ENCODE assay signal across 8 cellular contexts in the genomic region with DNA sequence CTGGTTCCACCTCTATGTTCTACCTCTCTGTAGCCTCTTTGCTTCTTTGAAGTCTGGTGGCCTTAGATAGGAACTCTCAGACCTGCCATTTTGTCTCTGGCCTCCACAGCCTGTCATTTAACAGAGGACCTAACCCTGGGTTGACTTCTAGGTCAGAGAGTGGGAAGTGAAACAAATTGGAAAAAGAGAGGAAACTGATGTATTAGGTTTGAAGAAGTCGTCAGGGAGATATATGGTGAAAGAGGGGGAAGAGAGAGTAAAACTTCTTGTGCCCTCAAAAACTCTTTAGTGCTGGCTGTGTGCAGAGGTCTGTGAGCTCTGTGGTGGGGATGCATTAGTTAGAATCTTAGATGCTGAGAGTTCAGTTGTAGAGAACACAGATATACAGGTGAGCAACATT. TPM values are rescaled to one million over a fixed set of nuclear protein-coding genes. Genes with fewer than 3 reads are reported as not detected.
DNase-seq lines count a peak whose midpoint lies in the region; ATAC-seq and TF ChIP-seq lines count a peak whose summit lies in the region.
"Had no signal": no experiment of that assay in that cellular context is flagged by ENCODE, and none has a peak within 500 bp of the region (broad histone marks: within the 10 kb centered on the region; RNA-seq: fewer than 3 reads in every experiment).

No MANE protein-coding gene starts in this region.

- no peak for ATAC-seq in HCT116
- ATAC-seq in sciatic nerve: peak; percentile 25
- no peak for ATAC-seq in GM18858 (IDR thresholded peaks at IDR 0.05; ENCODE audit: unreplicated experiment)

- RAD21 ChIA-PET in HCT116 (lab: Charles Lee; ENCODE audit: low non-redundant PET in 1 of 2, low total read pairs in 2 of 2, uncharacterized antibody in 2 of 2, unreplicated experiment in 2 of 2): no interaction called here

- peaks cover 19% of the 10 kb centered on the region for H3K27me3 ChIP-seq in HCT116 (ENCODE audit: insufficient read depth, low read length)
- no peaks in the 10 kb centered on the region for H3K27me3 ChIP-seq in esophagus muscularis mucosa

- no peaks in the 10 kb centered on the region for H3K79me2 ChIP-seq in HCT116 (ENCODE audit: insufficient read depth, low read length)
- H3K79me2 ChIP-seq in OCI-LY7 (ENCODE audit: insufficient read depth, low read depth, low read length): no peaks in the 10 kb centered on the region

- H3K9me2 ChIP-seq in HCT116 (ENCODE audit: insufficient read depth) (no peaks in the 10 kb centered on the region), OCI-LY7 (ENCODE audit: insufficient read depth, low read length) (no peaks in the 10 kb centered on the region)

- H4K20me1 ChIP-seq in HCT116 (ENCODE audit: insufficient read depth) (no peaks in the 10 kb centered on the region), OCI-LY7 (ENCODE audit: insufficient read depth, low read length) (no peaks in the 10 kb centered on the region)

- TF ChIP-seq POLR2A in HCT116 (IDR thresholded peaks at IDR 0.05; ENCODE audit: borderline replicate concordance, extremely low read depth, insufficient read depth, insufficient read length) (no peak), esophagus muscularis mucosa (IDR thresholded peaks at IDR 0.05; ENCODE audit: low read depth) (no peak)

- CTCF ChIA-PET in HCT116 (lab: Charles Lee): no interaction called here
- CTCF ChIA-PET in OCI-LY7 (lab: Charles Lee; ENCODE audit: unreplicated experiment): no interaction called here

- BruUV-seq in HCT116 (replicated peaks; lab: Mats Ljungman, UMichigan) (no TSS peak), OCI-LY7 (replicated peaks; lab: Mats Ljungman, UMichigan) (no TSS peak)

- H3K4me1 ChIP-seq in HCT116 (ENCODE audit: control insufficient read depth in 1 of 2, insufficient read depth in 2 of 2, low read length in 2 of 2) (peaks cover 3 to 17% of the 10 kb centered on the region in 2 experiments; a peak in 3 of 4 replicates), OCI-LY7 (ENCODE audit: insufficient read depth, low read length, poor library complexity, severe bottlenecking) (peaks cover 38% of the 10 kb centered on the region), esophagus muscularis mucosa (peaks cover 17 to 31% (median 26%) of the 10 kb centered on the region in 4 donors)

- intact Hi-C loops in HCT116 (cut with micrococcal nuclease): no loop called here
- intact Hi-C loops in OCI-LY7 (cut with micrococcal nuclease; ENCODE audit: unreplicated experiment): no loop called here
- intact Hi-C loops in esophagus muscularis mucosa (cut with DNase I): no loop called here
- intact Hi-C loops in sciatic nerve (cut with DNase I): no loop called here

- POLR2A ChIA-PET in HCT116 (lab: Charles Lee) (no interaction called here), OCI-LY7 (lab: Charles Lee) (interaction anchor here (0.6 to 1.8 kb wide), 2 partner anchors 13 to 1431 kb away, joined by 6 to 8 read pairs; no protein-coding TSS in a partner anchor)

- no peak overlapping the region for H3K27ac ChIP-seq in HCT116 (ENCODE audit: low read depth, low read length)
- no peak overlapping the region for H3K27ac ChIP-seq in OCI-LY7 (ENCODE audit: low read depth, low read length, poor library complexity, severe bottlenecking)
- peak overlapping the region; percentile 46 to 79 (median 74) for H3K27ac ChIP-seq in esophagus muscularis mucosa (replicated peaks in 1 of 4)

- TF ChIP-seq CTCF in HCT116 (IDR thresholded peaks at IDR 0.05 in 2 of 3, conservative IDR thresholded peaks at IDR 0.05 in 1 of 3; ENCODE audit: borderline replicate concordance in 1 of 3, insufficient read depth in 1 of 3, low read depth in 2 of 3, low read length in 2 of 3): no peak
- no peak for TF ChIP-seq CTCF in OCI-LY7 (conservative IDR thresholded peaks at IDR 0.05; ENCODE audit: low read length)
- TF ChIP-seq CTCF in esophagus muscularis mucosa (IDR thresholded peaks at IDR 0.05): no peak

- no peaks in the 10 kb centered on the region for H3K9me3 ChIP-seq in HCT116 (ENCODE audit: control insufficient read depth in 1 of 2, insufficient read depth in 1 of 2, low read depth in 1 of 2, low read length in 2 of 2)
- H3K9me3 ChIP-seq in OCI-LY7 (ENCODE audit: low read length): no peaks in the 10 kb centered on the region
- no peaks in the 10 kb centered on the region for H3K9me3 ChIP-seq in esophagus muscularis mucosa

- H2AFZ ChIP-seq in HCT116 (ENCODE audit: low read depth, low read length, poor library complexity, severe bottlenecking) (peak overlapping the region; percentile 81), OCI-LY7 (ENCODE audit: low read length) (peak overlapping the region; percentile 95; the same call in 1 of the 2 replicates)

- no peak for TF ChIP-seq RAD21 in HCT116 (IDR thresholded peaks at IDR 0.05; ENCODE audit: low read depth)

- DNase-seq in HCT116 (ENCODE audit: low read depth, low spot score) (no peak), OCI-LY7 (ENCODE audit: low spot score) (peak; percentile 18), esophagus muscularis mucosa (ENCODE audit: extremely low spot score) (no peak), sciatic nerve (ENCODE audit: low spot score) (no peak), NCI-H446 (lab: John Stamatoyannopoulos, UW) (no peak)
- no peak for DNase-seq in activated effector memory CD4-positive, alpha-beta T cell treated with anti-CD3 and anti-CD28 coated beads, Interleukin-2, amount 50 U/mL, for 16 hours
- DNase-seq: NCI-H1694 had no signal

- H3K4me2 ChIP-seq in HCT116 (ENCODE audit: low read length) (peak overlapping the region; percentile 79; the same call in 1 of the 2 replicates), OCI-LY7 (ENCODE audit: low read length) (peak overlapping the region; percentile 62)

- H3K4me3 ChIP-seq in HCT116 (replicated peaks in 1 of 2; ENCODE audit: low read depth in 1 of 2, low read length in 2 of 2): no peak overlapping the region
- peak overlapping the region; percentile 63 for H3K4me3 ChIP-seq in OCI-LY7 (ENCODE audit: low read depth, low read length, poor library complexity, severe bottlenecking)
- H3K4me3 ChIP-seq in esophagus muscularis mucosa: no peak overlapping the region

- H3K36me3 ChIP-seq in HCT116 (ENCODE audit: control insufficient read depth in 1 of 2, insufficient read depth in 2 of 2, low read length in 2 of 2) (no peaks in the 10 kb centered on the region), OCI-LY7 (ENCODE audit: insufficient read depth, low read length) (no peaks in the 10 kb centered on the region), esophagus muscularis mucosa (no peaks in the 10 kb centered on the region)

- whole genome bisulfite sequencing in esophagus muscularis mucosa: 72% methylated on average over 1 of the region's 1 CpG

- no peak overlapping the region for H3K9ac ChIP-seq in HCT116 (ENCODE audit: low read length)

- TF ChIP-seq EP300 in esophagus muscularis mucosa (IDR thresholded peaks at IDR 0.05): no peak

TF ChIP-seq in HCT116, 20 proteins besides CTCF, POLR2A, EP300 and RAD21:
- no peak for TF ChIP-seq SRF (IDR thresholded peaks at IDR 0.05; ENCODE audit: low read depth)
- no peak for TF ChIP-seq CEBPB (IDR thresholded peaks at IDR 0.05; ENCODE audit: low read depth)
- TF ChIP-seq ZNF274 (IDR thresholded peaks at IDR 0.05; ENCODE audit: low read depth, low read length): no peak
- TF ChIP-seq CBX3 (IDR thresholded peaks at IDR 0.05; ENCODE audit: low read depth): no peak
- TF ChIP-seq, protein P1, sequence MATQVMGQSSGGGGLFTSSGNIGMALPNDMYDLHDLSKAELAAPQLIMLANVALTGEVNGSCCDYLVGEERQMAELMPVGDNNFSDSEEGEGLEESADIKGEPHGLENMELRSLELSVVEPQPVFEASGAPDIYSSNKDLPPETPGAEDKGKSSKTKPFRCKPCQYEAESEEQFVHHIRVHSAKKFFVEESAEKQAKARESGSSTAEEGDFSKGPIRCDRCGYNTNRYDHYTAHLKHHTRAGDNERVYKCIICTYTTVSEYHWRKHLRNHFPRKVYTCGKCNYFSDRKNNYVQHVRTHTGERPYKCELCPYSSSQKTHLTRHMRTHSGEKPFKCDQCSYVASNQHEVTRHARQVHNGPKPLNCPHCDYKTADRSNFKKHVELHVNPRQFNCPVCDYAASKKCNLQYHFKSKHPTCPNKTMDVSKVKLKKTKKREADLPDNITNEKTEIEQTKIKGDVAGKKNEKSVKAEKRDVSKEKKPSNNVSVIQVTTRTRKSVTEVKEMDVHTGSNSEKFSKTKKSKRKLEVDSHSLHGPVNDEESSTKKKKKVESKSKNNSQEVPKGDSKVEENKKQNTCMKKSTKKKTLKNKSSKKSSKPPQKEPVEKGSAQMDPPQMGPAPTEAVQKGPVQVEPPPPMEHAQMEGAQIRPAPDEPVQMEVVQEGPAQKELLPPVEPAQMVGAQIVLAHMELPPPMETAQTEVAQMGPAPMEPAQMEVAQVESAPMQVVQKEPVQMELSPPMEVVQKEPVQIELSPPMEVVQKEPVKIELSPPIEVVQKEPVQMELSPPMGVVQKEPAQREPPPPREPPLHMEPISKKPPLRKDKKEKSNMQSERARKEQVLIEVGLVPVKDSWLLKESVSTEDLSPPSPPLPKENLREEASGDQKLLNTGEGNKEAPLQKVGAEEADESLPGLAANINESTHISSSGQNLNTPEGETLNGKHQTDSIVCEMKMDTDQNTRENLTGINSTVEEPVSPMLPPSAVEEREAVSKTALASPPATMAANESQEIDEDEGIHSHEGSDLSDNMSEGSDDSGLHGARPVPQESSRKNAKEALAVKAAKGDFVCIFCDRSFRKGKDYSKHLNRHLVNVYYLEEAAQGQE (IDR thresholded peaks at IDR 0.05; ENCODE audit: low read depth): no peak
- TF ChIP-seq SP1 (IDR thresholded peaks at IDR 0.05; ENCODE audit: low read depth): no peak
- TF ChIP-seq POLR2AphosphoS5 (IDR thresholded peaks at IDR 0.05; ENCODE audit: low read depth, low read length): no peak
- no peak for TF ChIP-seq TCF7L2 (IDR thresholded peaks at IDR 0.05; ENCODE audit: borderline replicate concordance, extremely low read depth, insufficient read depth, insufficient read length)
- TF ChIP-seq ELF1 (IDR thresholded peaks at IDR 0.05; ENCODE audit: borderline replicate concordance, low read depth): no peak
- TF ChIP-seq YY1 (IDR thresholded peaks at IDR 0.05; ENCODE audit: extremely low read depth, insufficient replicate concordance, low read depth, low read length): no peak

RNA-seq across cellular contexts. Expression of a gene that starts 30.2 kb away (rescaled TPM):
- total RNA-seq in HCT116 (2021; ENCODE audit: unreplicated experiment) (not detected), OCI-LY7 (2022) (5.7 and 5.8 TPM in 2 replicates), esophagus muscularis mucosa (1 to 10 TPM in 2 of 4 donors, under 1 TPM in 2; 0.26 to 2.0 (median 1.1) TPM), sciatic nerve (1.1 TPM)
- 0.03 TPM in 1 of 2 replicates, not detected in the other for polyA plus RNA-seq in HCT116 (2012)
- 3.3 and 4.9 TPM in 2 replicates for total RNA-seq in OCI-LY7 (2014; rRNA removed; shearing (Covaris generic))

Comparison
In these comparisons a context has a peak if more than half of its experiments do, and no peak if none do; other contexts are left out.
1. H3K27ac ChIP-seq: peak in esophagus muscularis mucosa (4 of 4); none in HCT116 (single experiment) and OCI-LY7 (single experiment).